Comparison of ENCODE assay signal across 8 cellular contexts in the genomic region with DNA sequence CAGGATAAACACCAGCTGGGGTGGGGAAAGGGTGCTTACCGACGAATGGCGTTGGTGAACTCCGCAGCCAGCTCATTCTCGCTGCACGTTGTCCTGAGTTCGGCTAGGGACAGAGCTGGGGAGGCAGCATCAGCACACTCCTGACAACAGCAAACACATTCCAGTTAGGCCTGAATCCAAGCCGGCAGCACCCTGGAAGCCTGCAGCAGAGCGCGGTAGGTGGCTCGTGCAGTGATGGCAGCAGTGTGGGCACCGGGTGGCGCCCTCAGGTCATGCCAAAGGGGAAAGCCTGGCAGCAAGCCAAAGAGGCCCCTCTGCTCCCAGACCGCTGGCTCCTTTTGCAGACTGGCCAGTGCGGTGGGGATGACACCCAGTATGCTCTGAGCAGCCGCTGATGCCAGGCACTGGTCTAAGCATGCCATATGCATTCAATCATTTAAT.
DNase-seq lines count a peak whose midpoint lies in the region; ATAC-seq and TF ChIP-seq lines count a peak whose summit lies in the region.

No MANE protein-coding gene starts in this region.

- H3K4me1 ChIP-seq in right atrium auricular region (peaks cover 0 to 15% of the 10 kb centered on the region in 2 donors), thyroid gland (peaks cover 8 to 26% of the 10 kb centered on the region in 2 donors)

- H3K36me3 ChIP-seq in WERI-Rb-1 (peaks cover 96% of the 10 kb centered on the region), right atrium auricular region (peaks cover 22% of the 10 kb centered on the region), thyroid gland (no peaks in the 10 kb centered on the region)

- ATAC-seq in HG03095 (IDR thresholded peaks at IDR 0.05; ENCODE audit: unreplicated experiment) = no peak

- H3K27ac ChIP-seq in WERI-Rb-1 (no peak overlapping the region; the same call in 1 of the 2 replicates), right atrium auricular region (peak overlapping the region; percentile 68 to 70), thyroid gland (peak overlapping the region in 2 of 3 donors; percentile 48)

- H3K27me3 ChIP-seq in WERI-Rb-1 (ENCODE audit: insufficient read depth, low read depth, severe bottlenecking) = no peaks in the 10 kb centered on the region
- no peaks in the 10 kb centered on the region for H3K27me3 ChIP-seq in right atrium auricular region
- no peaks in the 10 kb centered on the region for H3K27me3 ChIP-seq in thyroid gland

- H3K9me3 ChIP-seq in WERI-Rb-1 (ENCODE audit: severe bottlenecking) (no peaks in the 10 kb centered on the region), right atrium auricular region (no peaks in the 10 kb centered on the region), thyroid gland (no peaks in the 10 kb centered on the region)

- intact Hi-C loops in thyroid gland (cut with DNase I) = no loop called here

- TF ChIP-seq CTCF in WERI-Rb-1 (IDR thresholded peaks at IDR 0.05; ENCODE audit: low read depth, low read length) (peak; percentile 27; the same call in 1 of the 2 replicates), right atrium auricular region (IDR thresholded peaks at IDR 0.05) (peak in 1 of 2 donors; percentile 59), thyroid gland (IDR thresholded peaks at IDR 0.05) (peak in 3 of 6 experiments; percentile 37 to 41 (median 39))

- TF ChIP-seq POLR2A in thyroid gland (IDR thresholded peaks at IDR 0.05) = no peak

- peak; percentile 17 for DNase-seq in activated gamma-delta T cell treated with Interleukin-2 at 50 U/mL for 16 hours
- DNase-seq in activated gamma-delta T cell (lab: John Stamatoyannopoulos, UW) = no peak
- DNase-seq in WERI-Rb-1 = no peak
- no peak for DNase-seq in right atrium auricular region (ENCODE audit: low spot score)
- DNase-seq in thyroid gland = peak; percentile 71 to 76
- DNase-seq in HuH-7 (ENCODE audit: low spot score) = no peak
- no peak for DNase-seq in NCI-H2196 treated with DMSO at 0.1 percent for 48 hours (lab: John Stamatoyannopoulos, UW; ENCODE audit: unreplicated experiment)

- H3K4me3 ChIP-seq in WERI-Rb-1 (ENCODE audit: low read depth, low read length) (no peak overlapping the region), right atrium auricular region (no peak overlapping the region), thyroid gland (replicated peaks in 1 of 3) (no peak overlapping the region)

- WGBS in thyroid gland, 2 donors = 34 to 39% methylated on average over 15 to 16 of the region's 16 CpGs

Comparison
In these comparisons a context has a peak if more than half of its experiments do, and no peak if none do; other contexts are left out.
1. DNase-seq: peak in activated gamma-delta T cell treated with Interleukin-2 at 50 U/mL for 16 hours (single experiment) and thyroid gland (2 of 2); none in activated gamma-delta T cell (single experiment), WERI-Rb-1 (single experiment), right atrium auricular region (single experiment), HuH-7 (single experiment) and NCI-H2196 treated with DMSO at 0.1 percent for 48 hours (single experiment).